In the genomic region with DNA sequence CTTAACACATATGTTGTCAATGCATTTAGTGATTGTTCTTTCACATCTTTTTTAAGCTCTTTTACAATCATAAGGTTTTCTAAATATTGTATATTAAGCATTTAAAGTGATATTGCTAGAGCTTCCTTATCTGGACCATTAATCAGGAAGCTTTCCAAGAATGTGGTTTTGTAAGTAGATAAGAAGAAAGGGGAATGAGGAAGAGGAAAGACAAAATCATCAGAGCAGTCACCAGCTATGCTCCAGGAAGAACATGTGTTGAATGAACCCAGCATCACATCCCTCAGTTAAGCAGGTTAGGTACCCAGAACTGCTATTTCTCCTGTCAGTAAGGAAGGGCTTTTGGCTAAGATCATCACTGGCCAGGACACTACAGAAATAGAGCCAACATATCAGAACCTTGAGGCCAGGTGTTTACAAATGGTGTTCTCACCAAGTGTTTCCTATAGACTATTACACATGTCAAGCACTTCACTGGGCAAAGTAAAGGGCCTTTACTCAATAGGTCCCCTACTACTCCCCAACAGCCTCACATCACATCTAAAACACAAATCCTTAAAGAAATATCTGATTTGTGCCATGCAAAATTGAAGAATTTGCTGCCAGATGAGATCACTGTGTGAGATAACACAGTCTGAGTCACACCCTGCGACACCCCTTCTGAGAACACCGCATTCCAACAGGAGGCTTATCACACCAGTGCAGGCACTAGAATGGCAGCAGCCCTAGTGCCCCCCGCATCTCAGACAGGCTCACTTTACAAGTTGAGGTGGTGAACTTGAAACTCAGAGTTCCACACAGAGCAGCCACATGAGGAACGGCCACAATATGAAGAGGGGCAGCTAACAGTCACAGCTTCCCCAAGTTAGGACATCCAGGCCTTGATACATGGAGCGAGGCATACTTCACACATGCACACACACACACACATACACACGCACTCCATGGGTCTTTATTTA, we compare ENCODE assay signal across 1 cellular context.
TF ChIP-seq lines count a peak whose summit lies in the region.

No MANE protein-coding gene starts in this region.

TF ChIP-seq in K562, 482 proteins besides CTCF, POLR2A, EP300 and RAD21 (continued from another document):
- no peak for TF ChIP-seq STAT5B (CRISPR knock-in tag; IDR thresholded peaks at IDR 0.05)
- TF ChIP-seq NFE2 (IDR thresholded peaks at IDR 0.05; ENCODE audit: low read depth): peak; percentile 63
- TF ChIP-seq GATA2 (CRISPR knock-in tag; IDR thresholded peaks at IDR 0.05): peak; percentile 38
- TF ChIP-seq RNF2 (IDR thresholded peaks at IDR 0.05): peak; percentile 94
- no peak for TF ChIP-seq ZNF398 (CRISPR knock-in tag; IDR thresholded peaks at IDR 0.05)
- TF ChIP-seq, protein P1, sequence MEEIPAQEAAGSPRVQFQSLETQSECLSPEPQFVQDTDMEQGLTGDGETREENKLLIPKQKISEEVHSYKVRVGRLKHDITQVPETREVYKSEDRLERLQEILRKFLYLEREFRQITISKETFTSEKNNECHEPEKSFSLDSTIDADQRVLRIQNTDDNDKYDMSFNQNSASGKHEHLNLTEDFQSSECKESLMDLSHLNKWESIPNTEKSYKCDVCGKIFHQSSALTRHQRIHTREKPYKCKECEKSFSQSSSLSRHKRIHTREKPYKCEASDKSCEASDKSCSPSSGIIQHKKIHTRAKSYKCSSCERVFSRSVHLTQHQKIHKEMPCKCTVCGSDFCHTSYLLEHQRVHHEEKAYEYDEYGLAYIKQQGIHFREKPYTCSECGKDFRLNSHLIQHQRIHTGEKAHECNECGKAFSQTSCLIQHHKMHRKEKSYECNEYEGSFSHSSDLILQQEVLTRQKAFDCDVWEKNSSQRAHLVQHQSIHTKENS (CRISPR knock-in tag; IDR thresholded peaks at IDR 0.05): no peak
- TF ChIP-seq RBM17 (IDR thresholded peaks at IDR 0.05; ENCODE audit: borderline replicate concordance, low read depth, low read length): no peak
- TF ChIP-seq, protein P2, sequence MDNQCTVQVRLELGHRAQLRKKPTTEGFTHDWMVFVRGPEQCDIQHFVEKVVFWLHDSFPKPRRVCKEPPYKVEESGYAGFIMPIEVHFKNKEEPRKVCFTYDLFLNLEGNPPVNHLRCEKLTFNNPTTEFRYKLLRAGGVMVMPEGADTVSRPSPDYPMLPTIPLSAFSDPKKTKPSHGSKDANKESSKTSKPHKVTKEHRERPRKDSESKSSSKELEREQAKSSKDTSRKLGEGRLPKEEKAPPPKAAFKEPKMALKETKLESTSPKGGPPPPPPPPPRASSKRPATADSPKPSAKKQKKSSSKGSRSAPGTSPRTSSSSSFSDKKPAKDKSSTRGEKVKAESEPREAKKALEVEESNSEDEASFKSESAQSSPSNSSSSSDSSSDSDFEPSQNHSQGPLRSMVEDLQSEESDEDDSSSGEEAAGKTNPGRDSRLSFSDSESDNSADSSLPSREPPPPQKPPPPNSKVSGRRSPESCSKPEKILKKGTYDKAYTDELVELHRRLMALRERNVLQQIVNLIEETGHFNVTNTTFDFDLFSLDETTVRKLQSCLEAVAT (IDR thresholded peaks at IDR 0.05): peak in 1 of 2 experiments; percentile 72; a peak in 2 of 4 replicates
- TF ChIP-seq, protein P3, sequence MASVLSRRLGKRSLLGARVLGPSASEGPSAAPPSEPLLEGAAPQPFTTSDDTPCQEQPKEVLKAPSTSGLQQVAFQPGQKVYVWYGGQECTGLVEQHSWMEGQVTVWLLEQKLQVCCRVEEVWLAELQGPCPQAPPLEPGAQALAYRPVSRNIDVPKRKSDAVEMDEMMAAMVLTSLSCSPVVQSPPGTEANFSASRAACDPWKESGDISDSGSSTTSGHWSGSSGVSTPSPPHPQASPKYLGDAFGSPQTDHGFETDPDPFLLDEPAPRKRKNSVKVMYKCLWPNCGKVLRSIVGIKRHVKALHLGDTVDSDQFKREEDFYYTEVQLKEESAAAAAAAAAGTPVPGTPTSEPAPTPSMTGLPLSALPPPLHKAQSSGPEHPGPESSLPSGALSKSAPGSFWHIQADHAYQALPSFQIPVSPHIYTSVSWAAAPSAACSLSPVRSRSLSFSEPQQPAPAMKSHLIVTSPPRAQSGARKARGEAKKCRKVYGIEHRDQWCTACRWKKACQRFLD (CRISPR knock-in tag; IDR thresholded peaks at IDR 0.05): 0 out of 2 replicates have a peak, but pooled peaks have one; percentile 51
- TF ChIP-seq, protein P4, sequence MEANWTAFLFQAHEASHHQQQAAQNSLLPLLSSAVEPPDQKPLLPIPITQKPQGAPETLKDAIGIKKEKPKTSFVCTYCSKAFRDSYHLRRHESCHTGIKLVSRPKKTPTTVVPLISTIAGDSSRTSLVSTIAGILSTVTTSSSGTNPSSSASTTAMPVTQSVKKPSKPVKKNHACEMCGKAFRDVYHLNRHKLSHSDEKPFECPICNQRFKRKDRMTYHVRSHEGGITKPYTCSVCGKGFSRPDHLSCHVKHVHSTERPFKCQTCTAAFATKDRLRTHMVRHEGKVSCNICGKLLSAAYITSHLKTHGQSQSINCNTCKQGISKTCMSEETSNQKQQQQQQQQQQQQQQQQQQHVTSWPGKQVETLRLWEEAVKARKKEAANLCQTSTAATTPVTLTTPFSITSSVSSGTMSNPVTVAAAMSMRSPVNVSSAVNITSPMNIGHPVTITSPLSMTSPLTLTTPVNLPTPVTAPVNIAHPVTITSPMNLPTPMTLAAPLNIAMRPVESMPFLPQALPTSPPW (CRISPR knock-in tag; IDR thresholded peaks at IDR 0.05): peak; percentile 75
- peak; percentile 75 for TF ChIP-seq MTA3 (IDR thresholded peaks at IDR 0.05; ENCODE audit: borderline replicate concordance)
- TF ChIP-seq TRIM24 (IDR thresholded peaks at IDR 0.05): peak; percentile 80 to 82
- TF ChIP-seq TOE1 (IDR thresholded peaks at IDR 0.05; ENCODE audit: borderline replicate concordance): 0 out of 2 replicates have a peak, but pooled peaks have one; percentile 5
- no peak for TF ChIP-seq TOE1 (CRISPR knock-in tag; IDR thresholded peaks at IDR 0.05; ENCODE audit: borderline replicate concordance, low read depth)
- TF ChIP-seq TAL1 (IDR thresholded peaks at IDR 0.05): peak; percentile 92
- TF ChIP-seq, protein P5, sequence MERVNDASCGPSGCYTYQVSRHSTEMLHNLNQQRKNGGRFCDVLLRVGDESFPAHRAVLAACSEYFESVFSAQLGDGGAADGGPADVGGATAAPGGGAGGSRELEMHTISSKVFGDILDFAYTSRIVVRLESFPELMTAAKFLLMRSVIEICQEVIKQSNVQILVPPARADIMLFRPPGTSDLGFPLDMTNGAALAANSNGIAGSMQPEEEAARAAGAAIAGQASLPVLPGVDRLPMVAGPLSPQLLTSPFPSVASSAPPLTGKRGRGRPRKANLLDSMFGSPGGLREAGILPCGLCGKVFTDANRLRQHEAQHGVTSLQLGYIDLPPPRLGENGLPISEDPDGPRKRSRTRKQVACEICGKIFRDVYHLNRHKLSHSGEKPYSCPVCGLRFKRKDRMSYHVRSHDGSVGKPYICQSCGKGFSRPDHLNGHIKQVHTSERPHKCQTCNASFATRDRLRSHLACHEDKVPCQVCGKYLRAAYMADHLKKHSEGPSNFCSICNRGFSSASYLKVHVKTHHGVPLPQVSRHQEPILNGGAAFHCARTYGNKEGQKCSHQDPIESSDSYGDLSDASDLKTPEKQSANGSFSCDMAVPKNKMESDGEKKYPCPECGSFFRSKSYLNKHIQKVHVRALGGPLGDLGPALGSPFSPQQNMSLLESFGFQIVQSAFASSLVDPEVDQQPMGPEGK (CRISPR knock-in tag; IDR thresholded peaks at IDR 0.05; ENCODE audit: borderline replicate concordance): no peak
- TF ChIP-seq TEAD1 (CRISPR knock-in tag; IDR thresholded peaks at IDR 0.05): peak; percentile 59 to 95; a peak in 3 of 4 replicates
- TF ChIP-seq CBX1 (IDR thresholded peaks at IDR 0.05; ENCODE audit: low read depth): no peak
- TF ChIP-seq CREM (IDR thresholded peaks at IDR 0.05; ENCODE audit: low read depth): peak; percentile 88
- 0 out of 2 replicates have a peak, but pooled peaks have one; percentile 46 for TF ChIP-seq MTA1 (IDR thresholded peaks at IDR 0.05; ENCODE audit: borderline replicate concordance)
- 0 out of 2 replicates have a peak, but pooled peaks have one; percentile 33 for TF ChIP-seq ADNP (tag; IDR thresholded peaks at IDR 0.05)
- TF ChIP-seq ZNF24 (IDR thresholded peaks at IDR 0.05): no peak
- no peak for TF ChIP-seq TCF7L2 (IDR thresholded peaks at IDR 0.05; ENCODE audit: low read depth, low read length)
